Comparison of ENCODE assay signal across 8 cellular contexts in the genomic region with DNA sequence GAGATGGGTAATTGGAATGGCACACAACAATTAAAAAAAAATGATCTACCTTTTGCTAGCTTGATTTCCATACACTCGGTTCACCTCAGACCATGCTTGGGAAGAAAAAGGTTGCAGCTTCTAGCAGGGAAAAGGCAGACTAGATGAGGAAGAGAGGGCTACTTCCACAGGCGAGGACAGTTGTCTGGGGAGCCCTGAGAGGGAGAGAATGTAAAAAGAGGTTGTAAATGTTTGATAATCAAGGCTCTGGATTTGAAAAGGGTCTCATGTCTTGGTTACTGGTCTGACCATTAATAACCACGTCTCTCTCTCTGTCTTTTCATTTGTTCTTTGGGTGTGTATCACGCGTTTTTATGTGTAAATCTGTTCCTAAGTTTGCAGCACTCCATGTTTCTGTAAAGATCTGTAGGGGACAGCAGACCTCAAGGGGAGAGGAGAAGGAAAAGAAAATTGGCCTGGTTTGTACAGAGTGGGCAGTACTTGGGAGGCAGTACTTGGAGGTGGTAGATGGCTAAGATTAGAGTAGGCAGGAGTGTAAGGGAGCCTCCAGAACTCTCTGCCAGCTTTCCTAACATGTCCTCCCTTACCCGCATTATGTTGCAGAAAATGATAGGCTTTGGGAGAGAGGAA. TPM values are rescaled to one million over a fixed set of nuclear protein-coding genes. Genes with fewer than 3 reads are reported as not detected.
A peak's percentile ranks its signal among the peaks of the same experiment; 100 is the strongest.
DNase-seq lines count a peak whose midpoint lies in the region; ATAC-seq and TF ChIP-seq lines count a peak whose summit lies in the region.

No MANE protein-coding gene starts in this region.

- peaks cover 9% of the 10 kb centered on the region for H3K36me3 Mint-ChIP-seq in CD4-positive, CD25-positive, alpha-beta regulatory T cell
- H3K36me3 Mint-ChIP-seq in brain, result peaks cover 25% of the 10 kb centered on the region

- H3K4me1 ChIP-seq in CD4-positive, CD25-positive, alpha-beta regulatory T cell (ENCODE audit: control insufficient read depth, insufficient read depth, low read length, poor library complexity, severe bottlenecking), result no peaks in the 10 kb centered on the region
- H3K4me1 ChIP-seq in stomach smooth muscle (ENCODE audit: control insufficient read depth, insufficient read depth, low read length), result peaks cover 6% of the 10 kb centered on the region

- peaks cover 0 to 53% (median 34%) of the 10 kb centered on the region in 4 donors for H3K4me1 Mint-ChIP-seq in CD4-positive, CD25-positive, alpha-beta regulatory T cell
- peaks cover 36% of the 10 kb centered on the region for H3K4me1 Mint-ChIP-seq in brain

- peak overlapping the region; percentile 66 for H3K27ac ChIP-seq in CD4-positive, CD25-positive, alpha-beta regulatory T cell (ENCODE audit: insufficient read depth, low read length, poor library complexity, severe bottlenecking)
- H3K27ac ChIP-seq in KOPT-K1 (ENCODE audit: low read depth, low read length, poor library complexity, severe bottlenecking) (peak overlapping the region; percentile 62), layer of hippocampus (ENCODE audit: low read depth, low read length) (peak overlapping the region; percentile 77), stomach smooth muscle (ENCODE audit: low read length) (peak overlapping the region; percentile 58)

- no peak for TF ChIP-seq CTCF in brain (conservative IDR thresholded peaks at IDR 0.05)

- no peaks in the 10 kb centered on the region for H3K36me3 ChIP-seq in CD4-positive, CD25-positive, alpha-beta regulatory T cell (ENCODE audit: control insufficient read depth, insufficient read depth, low read length)
- H3K36me3 ChIP-seq in KOPT-K1 (ENCODE audit: insufficient read depth, low read length), result peaks cover 23% of the 10 kb centered on the region
- H3K36me3 ChIP-seq in stomach smooth muscle (ENCODE audit: control insufficient read depth in 2 of 2, insufficient read depth in 2 of 2, low read length in 2 of 2), result peaks cover 3 to 4% of the 10 kb centered on the region in 2 donors

- DNase-seq in CD4-positive, CD25-positive, alpha-beta regulatory T cell, result no peak
- DNase-seq in stimulated activated CD4-positive, alpha-beta T cell treated with anti-CD3 and anti-CD28 coated beads, Interleukin-4, amount 100 ng/mL, for 4 hours, result no peak
- DNase-seq in SKM-1 treated with dmso at 0.1 percent for 144 hours (lab: John Stamatoyannopoulos, UW; ENCODE audit: unreplicated experiment), result no peak

- H3K27ac Mint-ChIP-seq in CD4-positive, CD25-positive, alpha-beta regulatory T cell, result peak overlapping the region; percentile 85 to 100 (median 98)
- peak overlapping the region; percentile 93 to 100 (median 98) for H3K27ac Mint-ChIP-seq in brain

- H3K9me3 ChIP-seq in CD4-positive, CD25-positive, alpha-beta regulatory T cell (ENCODE audit: control insufficient read depth in 2 of 2, low read length in 2 of 2), result no peaks in the 10 kb centered on the region
- no peaks in the 10 kb centered on the region for H3K9me3 ChIP-seq in KOPT-K1 (ENCODE audit: insufficient read depth, low read length, poor library complexity, severe bottlenecking)
- H3K9me3 ChIP-seq in stomach smooth muscle (ENCODE audit: control insufficient read depth in 2 of 2, low read length in 2 of 2), result no peaks in the 10 kb centered on the region

- H3K9ac ChIP-seq in stomach smooth muscle (ENCODE audit: low read length in 2 of 2), result peak overlapping the region; percentile 80 to 82

- ATAC-seq in CD4-positive, CD25-positive, alpha-beta regulatory T cell (ENCODE audit: low read depth in 2 of 2), result no peak
- ATAC-seq in GM21390 (IDR thresholded peaks at IDR 0.05; ENCODE audit: unreplicated experiment), result peak; percentile 5

- H3K4me3 ChIP-seq in CD4-positive, CD25-positive, alpha-beta regulatory T cell (ENCODE audit: low read depth, low read length), result peak overlapping the region; percentile 89
- peak overlapping the region; percentile 87 to 95 for H3K4me3 ChIP-seq in stomach smooth muscle (ENCODE audit: low read length in 2 of 2)

- peak overlapping the region; percentile 96 to 99 (median 97) for H3K4me3 Mint-ChIP-seq in CD4-positive, CD25-positive, alpha-beta regulatory T cell
- H3K4me3 Mint-ChIP-seq in brain, result peak overlapping the region; percentile 91 to 100 (median 97)

- no peaks in the 10 kb centered on the region for H3K27me3 Mint-ChIP-seq in CD4-positive, CD25-positive, alpha-beta regulatory T cell
- H3K27me3 Mint-ChIP-seq in brain, result peaks cover 13% of the 10 kb centered on the region

- no peaks in the 10 kb centered on the region for H3K9me3 Mint-ChIP-seq in CD4-positive, CD25-positive, alpha-beta regulatory T cell
- H3K9me3 Mint-ChIP-seq in brain, result peaks cover 0 to 8% (median 0%) of the 10 kb centered on the region in 5 experiments

- no peaks in the 10 kb centered on the region for H3K27me3 ChIP-seq in CD4-positive, CD25-positive, alpha-beta regulatory T cell (ENCODE audit: control insufficient read depth, insufficient read depth, low read length)
- H3K27me3 ChIP-seq in layer of hippocampus (ENCODE audit: control insufficient read depth, insufficient read depth, low read length), result no peaks in the 10 kb centered on the region
- H3K27me3 ChIP-seq in stomach smooth muscle (ENCODE audit: control insufficient read depth in 1 of 2, insufficient read depth in 2 of 2, low read length in 2 of 2), result peaks cover 0 to 6% of the 10 kb centered on the region in 2 donors

RNA-seq across cellular contexts. Expression of a gene that starts 0.8 kb away (rescaled TPM):
- total RNA-seq in CD4-positive, CD25-positive, alpha-beta regulatory T cell, result 11.0 TPM
- polyA plus RNA-seq in CD4-positive, CD25-positive, alpha-beta regulatory T cell, result 10 to 100 TPM in 2 of 4 donors, 1 to 10 TPM in 2; 6.2 to 12.4 (median 10.1) TPM
- polyA plus RNA-seq in brain (ENCODE audit: insufficient read depth, low read depth, low replicate concordance), result 4.0 TPM

RNA-seq across cellular contexts. Expression of a gene that starts 51.2 kb away (rescaled TPM):
- 27.0 TPM for total RNA-seq in CD4-positive, CD25-positive, alpha-beta regulatory T cell
- 1 to 10 TPM; 2.5 to 6.9 (median 4.0) TPM for polyA plus RNA-seq in CD4-positive, CD25-positive, alpha-beta regulatory T cell
- 14.6 TPM for polyA plus RNA-seq in brain (ENCODE audit: insufficient read depth, low read depth, low replicate concordance)
